In genomic region chr2:201008000-201008829, GRCh38 we compare ENCODE assay signal across 25 cellular contexts. TPM values are rescaled to one million over a fixed set of nuclear protein-coding genes. Genes with fewer than 3 reads are reported as not detected.
A peak's percentile ranks its signal among the peaks of the same experiment; 100 is the strongest.
DNase-seq lines count a peak whose midpoint lies in the region; ATAC-seq and TF ChIP-seq lines count a peak whose summit lies in the region.
"Had no signal": no experiment of that assay in that cellular context is flagged by ENCODE, and none has a peak within 500 bp of the region (broad histone marks: within the 10 kb centered on the region; RNA-seq: fewer than 3 reads in every experiment).

No MANE protein-coding gene starts in this region.

- peak; percentile 44 to 89 (median 57) for ATAC-seq in right lobe of liver
- ATAC-seq: left ventricle myocardium superior, Panc1 had no signal

- intact Hi-C loops in right lobe of liver (cut with DNase I) = no loop called here

- no peaks in the 10 kb centered on the region for H3K9me3 ChIP-seq in right lobe of liver
- H3K9me3 ChIP-seq: breast epithelium, pancreas, right atrium auricular region had no signal

- TF ChIP-seq POLR2A in right lobe of liver (IDR thresholded peaks at IDR 0.05) = no peak

- TF ChIP-seq CTCF in epithelial cell of proximal tubule (conservative IDR thresholded peaks at IDR 0.05; ENCODE audit: low read depth, low read length) (no peak), right lobe of liver (IDR thresholded peaks at IDR 0.05) (no peak)

- peaks cover 0 to 11% (median 2%) of the 10 kb centered on the region in 4 donors for H3K4me1 ChIP-seq in right lobe of liver
- H3K4me1 ChIP-seq: breast epithelium, right atrium auricular region had no signal

- no peak overlapping the region for H3K27ac ChIP-seq in right lobe of liver
- H3K27ac ChIP-seq in substantia nigra (ENCODE audit: low read depth, low read length, poor library complexity, severe bottlenecking) = peak overlapping the region; percentile 20
- H3K27ac ChIP-seq: breast epithelium, right atrium auricular region had no signal

- H3K4me3 ChIP-seq in epithelial cell of proximal tubule (ENCODE audit: low read depth, low read length) = no peak overlapping the region
- H3K4me3 ChIP-seq in right lobe of liver = no peak overlapping the region
- H3K4me3 ChIP-seq: breast epithelium, pancreas, right atrium auricular region had no signal

- H3K36me3 ChIP-seq in right lobe of liver = peaks cover 0 to 3% (median under 1%) of the 10 kb centered on the region in 4 donors
- H3K36me3 ChIP-seq: breast epithelium, pancreas had no signal

- WGBS in right lobe of liver (ENCODE audit: insufficient coverage, low coverage, low lambda C conversion rate, missing lambda C conversion rate) = 49% methylated on average over 3 of the region's 3 CpGs

- DNase-seq in HuH-7 (ENCODE audit: low spot score) (peak; percentile 12), epithelial cell of proximal tubule (ENCODE audit: low read depth) (peak; percentile 83), right lobe of liver (no peak), substantia nigra (lab: John Stamatoyannopoulos, UW) (no peak), NAMALWA (ENCODE audit: low spot score) (no peak), NCI-H1436 (lab: John Stamatoyannopoulos, UW) (no peak), NCI-H748 (lab: John Stamatoyannopoulos, UW; ENCODE audit: unreplicated experiment) (no peak)
- DNase-seq in stimulated activated CD4-positive, alpha-beta T cell treated with anti-CD3 and anti-CD28 coated beads, Interleukin-2, amount 100 ng/mL, for 24 hours = no peak
- DNase-seq: activated CD4-positive, alpha-beta memory T cell treated with anti-CD3 and anti-CD28 coated beads for 36 hours; activated CD8-positive, alpha-beta memory T cell treated with anti-CD3 and anti-CD28 coated beads, Interleukin-2, amount 50 U/mL, for 4 hours; activated naive CD4-positive, alpha-beta T cell treated with anti-CD3 and anti-CD28 coated beads for 36 hours; amniotic stem cell; effector memory CD4-positive, alpha-beta T cell; erythroblast; left ventricle myocardium superior; midbrain; NCI-H1048; NCI-H1694 treated with DMSO at 0.1 percent for 48 hours; NCI-H510A treated with DMSO at 0.1 percent for 48 hours; pancreas; SIG-M5; stimulated activated CD4-positive, alpha-beta T cell treated with anti-CD3 and anti-CD28 coated beads, Interleukin-4, amount 100 ng/mL, for 1 hour had no signal

- no peaks in the 10 kb centered on the region for H3K27me3 ChIP-seq in right lobe of liver
- H3K27me3 ChIP-seq: breast epithelium, pancreas, right atrium auricular region had no signal

RNA-seq across cellular contexts. Expression of gene ORC2, which starts 44.8 kb away (rescaled TPM):
- total RNA-seq in epithelial cell of proximal tubule (16.8 and 20.9 TPM in 2 replicates), right lobe of liver (10 to 100 TPM in 3 of 6 experiments, 1 to 10 TPM in 3; 5.3 to 13.6 (median 8.4) TPM)

Comparison
In these comparisons a context has a peak if more than half of its experiments do, and no peak if none do; other contexts are left out.
1. DNase-seq: peak in HuH-7 (single experiment) and epithelial cell of proximal tubule (single experiment); none in right lobe of liver (0 of 3), substantia nigra (0 of 49), NAMALWA (single experiment), stimulated activated CD4-positive, alpha-beta T cell treated with anti-CD3 and anti-CD28 coated beads, Interleukin-2, amount 100 ng/mL, for 24 hours (0 of 2), NCI-H1436 (single experiment) and NCI-H748 (single experiment).